10 cellular contexts compared by ENCODE assay signal in genomic region chr1:246005067-246005466, GRCh38.
DNase-seq lines count a peak whose midpoint lies in the region; ATAC-seq and TF ChIP-seq lines count a peak whose summit lies in the region.
"Had no signal": no experiment of that assay in that cellular context is flagged by ENCODE, and none has a peak within 500 bp of the region (broad histone marks: within the 10 kb centered on the region; RNA-seq: fewer than 3 reads in every experiment).

No MANE protein-coding gene starts in this region.

- in situ Hi-C loops in brain microvascular endothelial cell (cut with HindIII; ENCODE audit: low pct_ligation_motif_present, low sequenced_read_pairs): no loop called here

- POLR2A ChIA-PET in BJ (lab: Charles Lee): interaction anchor here (0.6 kb wide), 1 partner anchor 35 kb away, joined by 6 read pairs; no protein-coding TSS in a partner anchor

- intact Hi-C loops in mucosa of descending colon (cut with DNase I, micrococcal nuclease): loop anchor here in 1 of 2 donors (10.0 kb wide), 1 partner anchor 130 kb away; no protein-coding TSS in a partner anchor
- intact Hi-C loops in lower lobe of right lung (cut with DNase I): loop anchor here (10.0 kb wide), 1 partner anchor 850 kb away; the partner anchor contains the start of gene KIF26B

- no peak overlapping the region for H3K4me3 ChIP-seq in BJ (ENCODE audit: low read depth, low read length)
- no peak overlapping the region for H3K4me3 ChIP-seq in brain microvascular endothelial cell (ENCODE audit: low read depth, low read length)
- no peak overlapping the region for H3K4me3 ChIP-seq in mucosa of descending colon
- H3K4me3 ChIP-seq in lower lobe of right lung: no peak overlapping the region
- H3K4me3 ChIP-seq: upper lobe of left lung had no signal

- no peaks in the 10 kb centered on the region for H3K9me3 ChIP-seq in mucosa of descending colon
- H3K9me3 ChIP-seq in lower lobe of right lung: no peaks in the 10 kb centered on the region
- H3K9me3 ChIP-seq: upper lobe of left lung had no signal

- DNase-seq in BJ (ENCODE audit: low read depth) (peak; percentile 96), M059J (ENCODE audit: low read depth) (peak; percentile 96), brain microvascular endothelial cell (peak; percentile 82), mucosa of descending colon (no peak), lower lobe of right lung (no peak), SKM-1 treated with dmso at 0.1 percent for 144 hours (lab: John Stamatoyannopoulos, UW; ENCODE audit: unreplicated experiment) (no peak), germinal center (ENCODE audit: low spot score) (no peak), NCI-H2107 treated with DMSO at 0.1 percent for 48 hours (lab: John Stamatoyannopoulos, UW; ENCODE audit: unreplicated experiment) (no peak)
- DNase-seq: anterior cingulate cortex, upper lobe of left lung had no signal

- CTCF ChIA-PET in BJ (lab: Yijun Ruan, JAX): interaction anchor here (0.7 to 2.7 kb wide), 5 partner anchors 146 to 852 kb away, joined by 3 to 18 read pairs (median 6); partner anchors contain the start of gene KIF26B

- H3K36me3 ChIP-seq in BJ (ENCODE audit: control insufficient read depth, insufficient read depth, low read length) (no peaks in the 10 kb centered on the region), brain microvascular endothelial cell (replicated peaks) (no peaks in the 10 kb centered on the region), mucosa of descending colon (ENCODE audit: low read depth) (no peaks in the 10 kb centered on the region), lower lobe of right lung (no peaks in the 10 kb centered on the region)
- H3K36me3 ChIP-seq: upper lobe of left lung had no signal

- H3K27ac ChIP-seq in brain microvascular endothelial cell (peak overlapping the region; percentile 39), lower lobe of right lung (no peak overlapping the region)
- H3K27ac ChIP-seq: upper lobe of left lung had no signal

- H3K27me3 ChIP-seq in BJ (ENCODE audit: control insufficient read depth, insufficient read depth, low read length): no peaks in the 10 kb centered on the region
- H3K27me3 ChIP-seq in brain microvascular endothelial cell (replicated peaks): no peaks in the 10 kb centered on the region
- no peaks in the 10 kb centered on the region for H3K27me3 ChIP-seq in lower lobe of right lung (ENCODE audit: low read depth)
- H3K27me3 ChIP-seq: upper lobe of left lung had no signal

- no peaks in the 10 kb centered on the region for H3K4me1 ChIP-seq in mucosa of descending colon (ENCODE audit: low read depth)
- H3K4me1 ChIP-seq in lower lobe of right lung: no peaks in the 10 kb centered on the region

- peak; percentile 32 for ATAC-seq in mucosa of descending colon
- ATAC-seq in lower lobe of right lung: no peak

- no peak for TF ChIP-seq CTCF in BJ (IDR thresholded peaks at IDR 0.05; ENCODE audit: insufficient read depth, low read depth, low read length)
- no peak for TF ChIP-seq CTCF in brain microvascular endothelial cell (IDR thresholded peaks at IDR 0.05; ENCODE audit: low read depth, low read length, missing control alignments)
- no peak for TF ChIP-seq CTCF in mucosa of descending colon (IDR thresholded peaks at IDR 0.05)
- TF ChIP-seq CTCF in lower lobe of right lung (IDR thresholded peaks at IDR 0.05): no peak

Comparison
In these comparisons a context has a peak if more than half of its experiments do, and no peak if none do; other contexts are left out.
1. DNase-seq: peak in BJ (single experiment), M059J (single experiment) and brain microvascular endothelial cell (single experiment); none in mucosa of descending colon (0 of 3), lower lobe of right lung (single experiment), SKM-1 treated with dmso at 0.1 percent for 144 hours (single experiment), germinal center (single experiment) and NCI-H2107 treated with DMSO at 0.1 percent for 48 hours (single experiment).